19 cellular contexts compared by ENCODE assay signal in genomic region chr5:168433982-168434381, GRCh38. TPM values are rescaled to one million over a fixed set of nuclear protein-coding genes. Genes with fewer than 3 reads are reported as not detected.
DNase-seq lines count a peak whose midpoint lies in the region; ATAC-seq, FAIRE-seq and TF ChIP-seq lines count a peak whose summit lies in the region.
"Had no signal": no experiment of that assay in that cellular context is flagged by ENCODE, and none has a peak within 500 bp of the region (broad histone marks: within the 10 kb centered on the region; RNA-seq: fewer than 3 reads in every experiment).

No MANE protein-coding gene starts in this region.

- H3K4me3 ChIP-seq in Karpas-422 (ENCODE audit: low read length) (no peak overlapping the region), astrocyte (ENCODE audit: insufficient read depth, low read depth, low read length) (no peak overlapping the region), osteoblast (ENCODE audit: insufficient read depth, low read length) (no peak overlapping the region)

- H3K4me1 ChIP-seq in Karpas-422 (ENCODE audit: low read length) (no peaks in the 10 kb centered on the region), astrocyte (ENCODE audit: insufficient read depth, low read length) (peaks cover 13% of the 10 kb centered on the region), osteoblast (ENCODE audit: insufficient read depth, low read length) (peaks cover 11% of the 10 kb centered on the region)

- H2AFZ ChIP-seq in Karpas-422 (ENCODE audit: low read length) (no peak overlapping the region), astrocyte (ENCODE audit: low read depth, low read length) (peak overlapping the region; percentile 21), osteoblast (ENCODE audit: low read length) (no peak overlapping the region)

- in situ Hi-C loops in GM13977 (cut with MboI; ENCODE audit: low pct_unique_long_range_greater_than_20kb, low sequenced_read_pairs, unreplicated experiment): no loop called here

- no peak overlapping the region for H3K4me2 ChIP-seq in Karpas-422 (ENCODE audit: low read depth, low read length, poor library complexity, severe bottlenecking)
- H3K4me2 ChIP-seq in astrocyte (ENCODE audit: low read length): peak overlapping the region; percentile 6
- no peak overlapping the region for H3K4me2 ChIP-seq in osteoblast (ENCODE audit: insufficient read depth, low read length)

- POLR2A ChIA-PET in naive thymus-derived CD8-positive, alpha-beta T cell (lab: Charles Lee): no interaction called here

- no peak for FAIRE-seq in astrocyte (lab: Jason Lieb, UNC)
- FAIRE-seq: GM18507, GM19239 had no signal

- H4K20me1 ChIP-seq in Karpas-422 (ENCODE audit: insufficient read depth, low read depth, low read length) (no peaks in the 10 kb centered on the region), astrocyte (ENCODE audit: insufficient read depth, low read length) (no peaks in the 10 kb centered on the region), osteoblast (ENCODE audit: insufficient read depth, low read length) (no peaks in the 10 kb centered on the region)

- H3K27me3 ChIP-seq in Karpas-422 (ENCODE audit: low read length) (no peaks in the 10 kb centered on the region), astrocyte (ENCODE audit: insufficient read depth, low read length) (no peaks in the 10 kb centered on the region), osteoblast (ENCODE audit: insufficient read depth, low read length) (no peaks in the 10 kb centered on the region)

- TF ChIP-seq CTCF in astrocyte (IDR thresholded peaks at IDR 0.05; ENCODE audit: insufficient read depth, low read depth, low read length) (no peak), osteoblast (IDR thresholded peaks at IDR 0.05; ENCODE audit: extremely low read depth, low read depth, low read length) (no peak), GM13977 (IDR thresholded peaks at IDR 0.05; ENCODE audit: extremely low read depth, insufficient read depth, missing control alignments) (no peak)

- H3K36me3 ChIP-seq in Karpas-422 (ENCODE audit: insufficient read depth, low read length) (no peaks in the 10 kb centered on the region), astrocyte (ENCODE audit: insufficient read depth, low read length) (no peaks in the 10 kb centered on the region), osteoblast (ENCODE audit: insufficient read depth, low read length) (no peaks in the 10 kb centered on the region)

- no peak overlapping the region for H3K4me3 Mint-ChIP-seq in astrocyte (ENCODE audit: unreplicated experiment)
- no peak overlapping the region for H3K4me3 Mint-ChIP-seq in naive thymus-derived CD8-positive, alpha-beta T cell
- H3K4me3 Mint-ChIP-seq: activated CD4-positive, alpha-beta memory T cell treated with anti-CD3 and anti-CD28 coated beads for 36 hours; activated naive CD8-positive, alpha-beta T cell treated with anti-CD3 and anti-CD28 coated beads for 36 hours; activated T-cell treated with anti-CD3 and anti-CD28 coated beads, Interleukin-2, amount 50 U/mL, for 4 hours; central memory CD8-positive, alpha-beta T cell had no signal

- DNase-seq in Karpas-422 (peak; percentile 27), astrocyte (ENCODE audit: low read depth) (no peak), hepatic stellate cell (ENCODE audit: low spot score) (peak; percentile 29), osteoblast (ENCODE audit: insufficient read length, low spot score, missing footprints) (peak; percentile 3), HUDEP-2 (lab: John Stamatoyannopoulos, UW; ENCODE audit: unreplicated experiment in 76 of 76) (no peak), GM13977 (ENCODE audit: low spot score) (no peak)
- no peak for DNase-seq in naive thymus-derived CD8-positive, alpha-beta T cell
- DNase-seq: activated CD4-positive, alpha-beta memory T cell treated with anti-CD3 and anti-CD28 coated beads for 36 hours; activated naive CD8-positive, alpha-beta T cell treated with anti-CD3 and anti-CD28 coated beads for 36 hours; activated T-cell treated with anti-CD3 and anti-CD28 coated beads, Interleukin-2, amount 50 U/mL, for 4 hours; AML-193; kidney glomerular epithelial cell; NCI-H1092; NCI-H446; stimulated activated CD4-positive, alpha-beta T cell treated with anti-CD3 and anti-CD28 coated beads, Interleukin-15, amount 100 ng/mL, for 24 hours had no signal

- H3K9me3 Mint-ChIP-seq in astrocyte (ENCODE audit: unreplicated experiment): no peaks in the 10 kb centered on the region
- no peaks in the 10 kb centered on the region for H3K9me3 Mint-ChIP-seq in naive thymus-derived CD8-positive, alpha-beta T cell
- H3K9me3 Mint-ChIP-seq: activated CD4-positive, alpha-beta memory T cell treated with anti-CD3 and anti-CD28 coated beads for 36 hours; activated naive CD8-positive, alpha-beta T cell treated with anti-CD3 and anti-CD28 coated beads for 36 hours; activated T-cell treated with anti-CD3 and anti-CD28 coated beads, Interleukin-2, amount 50 U/mL, for 4 hours; central memory CD8-positive, alpha-beta T cell had no signal

- H3K79me2 ChIP-seq in Karpas-422 (ENCODE audit: low read length): no peaks in the 10 kb centered on the region
- H3K79me2 ChIP-seq in astrocyte (ENCODE audit: insufficient read depth, low read length): no peaks in the 10 kb centered on the region
- no peaks in the 10 kb centered on the region for H3K79me2 ChIP-seq in osteoblast (ENCODE audit: insufficient read depth, low read length)

- H3K36me3 Mint-ChIP-seq in astrocyte (ENCODE audit: low read depth, unreplicated experiment): peaks cover 37% of the 10 kb centered on the region
- H3K36me3 Mint-ChIP-seq in naive thymus-derived CD8-positive, alpha-beta T cell: no peaks in the 10 kb centered on the region
- H3K36me3 Mint-ChIP-seq: activated naive CD8-positive, alpha-beta T cell treated with anti-CD3 and anti-CD28 coated beads for 36 hours had no signal

- H3K9ac ChIP-seq in Karpas-422 (ENCODE audit: low read length) (no peak overlapping the region), astrocyte (ENCODE audit: low read length) (no peak overlapping the region)

- no peaks in the 10 kb centered on the region for H3K27me3 Mint-ChIP-seq in astrocyte (ENCODE audit: low read depth, unreplicated experiment)
- peaks cover 11 to 40% (median 18%) of the 10 kb centered on the region in 5 donors for H3K27me3 Mint-ChIP-seq in naive thymus-derived CD8-positive, alpha-beta T cell
- H3K27me3 Mint-ChIP-seq: activated CD4-positive, alpha-beta memory T cell treated with anti-CD3 and anti-CD28 coated beads for 36 hours had no signal

- peak overlapping the region; percentile 43 for H3K27ac Mint-ChIP-seq in astrocyte (ENCODE audit: unreplicated experiment)
- peak overlapping the region in 1 of 10 donors; percentile 20 for H3K27ac Mint-ChIP-seq in naive thymus-derived CD8-positive, alpha-beta T cell
- H3K27ac Mint-ChIP-seq: activated CD4-positive, alpha-beta memory T cell treated with anti-CD3 and anti-CD28 coated beads for 36 hours; activated naive CD8-positive, alpha-beta T cell treated with anti-CD3 and anti-CD28 coated beads for 36 hours had no signal

- peaks cover 16% of the 10 kb centered on the region for H3K4me1 Mint-ChIP-seq in astrocyte (ENCODE audit: low read depth, unreplicated experiment)
- H3K4me1 Mint-ChIP-seq in naive thymus-derived CD8-positive, alpha-beta T cell: peaks cover 0 to 3% (median 0%) of the 10 kb centered on the region in 4 donors
- H3K4me1 Mint-ChIP-seq: activated naive CD8-positive, alpha-beta T cell treated with anti-CD3 and anti-CD28 coated beads for 36 hours; central memory CD8-positive, alpha-beta T cell had no signal

- no peak overlapping the region for H3K27ac ChIP-seq in Karpas-422 (ENCODE audit: low read length)
- H3K27ac ChIP-seq in astrocyte (ENCODE audit: low read depth, low read length): no peak overlapping the region
- peak overlapping the region; percentile 42 for H3K27ac ChIP-seq in osteoblast (ENCODE audit: low read depth, low read length)

- ATAC-seq in naive thymus-derived CD8-positive, alpha-beta T cell: no peak
- no peak for ATAC-seq in HG03520 (IDR thresholded peaks at IDR 0.05; ENCODE audit: unreplicated experiment)
- ATAC-seq: activated T-cell treated with anti-CD3 and anti-CD28 coated beads, Interleukin-2, amount 50 U/mL, for 4 hours had no signal

- H3K9me3 ChIP-seq in Karpas-422 (ENCODE audit: low read length): no peaks in the 10 kb centered on the region
- H3K9me3 ChIP-seq in astrocyte (ENCODE audit: insufficient read depth, low read depth, low read length): no peaks in the 10 kb centered on the region
- no peaks in the 10 kb centered on the region for H3K9me3 ChIP-seq in osteoblast (ENCODE audit: low read depth, low read length)

- H3K9me2 ChIP-seq in Karpas-422 (replicated peaks; ENCODE audit: insufficient read depth, low read length): no peaks in the 10 kb centered on the region

RNA-seq across cellular contexts. Expression of gene RARS1, which starts 52.3 kb away (rescaled TPM):
- 61.8 and 69.8 TPM in 2 replicates for total RNA-seq in Karpas-422 (2014; rRNA removed; shearing (Covaris generic); ENCODE audit: low replicate concordance)
- 139 and 143 TPM in 2 replicates for total RNA-seq in astrocyte
- total RNA-seq in osteoblast: 174 and 243 TPM in 2 replicates
- total RNA-seq in naive thymus-derived CD8-positive, alpha-beta T cell: 100 to 1,000 TPM; 102 to 114 TPM
- 10 to 100 TPM; 25.9 to 34.8 (median 29.1) TPM for polyA plus RNA-seq in naive thymus-derived CD8-positive, alpha-beta T cell

Comparison
In these comparisons a context has a peak if more than half of its experiments do, and no peak if none do; other contexts are left out.
1. DNase-seq: peak in Karpas-422 (single experiment), hepatic stellate cell (single experiment) and osteoblast (single experiment); none in astrocyte (single experiment), naive thymus-derived CD8-positive, alpha-beta T cell (0 of 10), HUDEP-2 (0 of 76) and GM13977 (single experiment).